ENCODE assay signal across 8 cellular contexts in genomic region chr6:157107915-157108651, GRCh38.
DNase-seq lines count a peak whose midpoint lies in the region; ATAC-seq and TF ChIP-seq lines count a peak whose summit lies in the region.

No MANE protein-coding gene starts in this region.

- H3K27ac ChIP-seq in epithelial cell of prostate: peak overlapping the region; percentile 27

- H3K4me1 Mint-ChIP-seq in osteocyte (ENCODE audit: unreplicated experiment): peaks cover 43% of the 10 kb centered on the region

- peak overlapping the region; percentile 88 for H3K27ac Mint-ChIP-seq in osteocyte (ENCODE audit: unreplicated experiment)

- H3K27me3 Mint-ChIP-seq in osteocyte (ENCODE audit: unreplicated experiment): no peaks in the 10 kb centered on the region

- peak overlapping the region; percentile 11 for H3K4me3 Mint-ChIP-seq in osteocyte (ENCODE audit: unreplicated experiment)

- TF ChIP-seq CTCF in osteocyte (IDR thresholded peaks at IDR 0.05): no peak

- peaks cover 17% of the 10 kb centered on the region for H3K36me3 Mint-ChIP-seq in osteocyte (ENCODE audit: unreplicated experiment)

- ATAC-seq in HG03432 (IDR thresholded peaks at IDR 0.05; ENCODE audit: unreplicated experiment): no peak

- peaks cover 4% of the 10 kb centered on the region for H3K9me3 Mint-ChIP-seq in osteocyte (ENCODE audit: unreplicated experiment)

- DNase-seq in EL: peak; percentile 87
- peak; percentile 86 for DNase-seq in RKO (ENCODE audit: low spot score)
- peak; percentile 51 for DNase-seq in epithelial cell of prostate (ENCODE audit: low read depth, low spot score)
- DNase-seq in osteocyte (ENCODE audit: extremely low spot score, unreplicated experiment): no peak
- DNase-seq in GF-D8 (lab: John Stamatoyannopoulos, UW): no peak
- DNase-seq in DMS114 treated with DMSO at 0.1 percent for 48 hours (lab: John Stamatoyannopoulos, UW; ENCODE audit: unreplicated experiment): no peak
- no peak for DNase-seq in HK-2 (ENCODE audit: unreplicated experiment)

Comparison
In these comparisons a context has a peak if more than half of its experiments do, and no peak if none do; other contexts are left out.
1. DNase-seq: peak in EL (single experiment), RKO (single experiment) and epithelial cell of prostate (single experiment); none in osteocyte (single experiment), GF-D8 (single experiment), DMS114 treated with DMSO at 0.1 percent for 48 hours (single experiment) and HK-2 (single experiment).